In genomic region chr18:78976697-78977626, GRCh38 we compare ENCODE assay signal across 16 cellular contexts. TPM values are rescaled to one million over a fixed set of nuclear protein-coding genes. Genes with fewer than 3 reads are reported as not detected.
DNase-seq lines count a peak whose midpoint lies in the region; ATAC-seq, FAIRE-seq and TF ChIP-seq lines count a peak whose summit lies in the region.
"Had no signal": no experiment of that assay in that cellular context is flagged by ENCODE, and none has a peak within 500 bp of the region (broad histone marks: within the 10 kb centered on the region; RNA-seq: fewer than 3 reads in every experiment).

No MANE protein-coding gene starts in this region.

- peak overlapping the region; percentile 41 for H3K4me3 Mint-ChIP-seq in stimulated activated naive CD8-positive, alpha-beta T cell treated with anti-CD3 and anti-CD28 coated beads, Interleukin-15, Interleukin-2, amounts not matched to agents 100 ng/mL and 50 ng/mL, for 24 hours
- peak overlapping the region in 1 of 2 donors; percentile 50 for H3K4me3 Mint-ChIP-seq in stimulated activated naive CD8-positive, alpha-beta T cell treated with anti-CD3 and anti-CD28 coated beads, Interleukin-15, amount 100 ng/mL, for 72 hours
- H3K4me3 Mint-ChIP-seq in astrocyte (ENCODE audit: unreplicated experiment) (peak overlapping the region; percentile 25), naive B cell (peak overlapping the region in 5 of 8 donors; percentile 32 to 81 (median 49))
- H3K4me3 Mint-ChIP-seq: dendritic cell treated with granulocyte-macrophage colony-stimulating factor and Interleukin-4, amounts not matched to agents 40 ng/mL and 50 ng/mL, for 4 days had no signal

- peaks cover 8% of the 10 kb centered on the region for H3K36me3 Mint-ChIP-seq in stimulated activated naive CD8-positive, alpha-beta T cell treated with anti-CD3 and anti-CD28 coated beads, Interleukin-15, Interleukin-2, amounts not matched to agents 100 ng/mL and 50 ng/mL, for 24 hours (ENCODE audit: low read depth)
- peaks cover 4% of the 10 kb centered on the region for H3K36me3 Mint-ChIP-seq in astrocyte (ENCODE audit: low read depth, unreplicated experiment)
- H3K36me3 Mint-ChIP-seq in naive B cell: peaks cover 0 to 8% of the 10 kb centered on the region in 2 donors

- H4K20me1 ChIP-seq in astrocyte (ENCODE audit: insufficient read depth, low read length): no peaks in the 10 kb centered on the region

- H3K4me3 ChIP-seq in astrocyte (ENCODE audit: insufficient read depth, low read depth, low read length): no peak overlapping the region
- no peak overlapping the region for H3K4me3 ChIP-seq in right lobe of liver

- no peak overlapping the region for H2AFZ ChIP-seq in astrocyte (ENCODE audit: low read depth, low read length)

- peaks cover 21% of the 10 kb centered on the region for H3K4me1 Mint-ChIP-seq in stimulated activated naive CD8-positive, alpha-beta T cell treated with anti-CD3 and anti-CD28 coated beads, Interleukin-15, Interleukin-2, amounts not matched to agents 100 ng/mL and 50 ng/mL, for 24 hours (ENCODE audit: low read depth)
- peaks cover 28% of the 10 kb centered on the region for H3K4me1 Mint-ChIP-seq in stimulated activated naive CD8-positive, alpha-beta T cell treated with anti-CD3 and anti-CD28 coated beads, Interleukin-15, amount 100 ng/mL, for 72 hours
- H3K4me1 Mint-ChIP-seq in astrocyte (ENCODE audit: low read depth, unreplicated experiment) (no peaks in the 10 kb centered on the region), naive B cell (peaks cover 0 to 21% (median 16%) of the 10 kb centered on the region in 3 donors)

- peaks cover 5% of the 10 kb centered on the region for H3K9me3 Mint-ChIP-seq in stimulated activated naive CD8-positive, alpha-beta T cell treated with anti-CD3 and anti-CD28 coated beads, Interleukin-15, Interleukin-2, amounts not matched to agents 100 ng/mL and 50 ng/mL, for 24 hours
- no peaks in the 10 kb centered on the region for H3K9me3 Mint-ChIP-seq in stimulated activated naive CD8-positive, alpha-beta T cell treated with anti-CD3 and anti-CD28 coated beads, Interleukin-15, amount 100 ng/mL, for 72 hours
- peaks cover 26% of the 10 kb centered on the region for H3K9me3 Mint-ChIP-seq in astrocyte (ENCODE audit: unreplicated experiment)
- peaks cover 0 to 6% (median 3%) of the 10 kb centered on the region in 7 donors for H3K9me3 Mint-ChIP-seq in naive B cell
- H3K9me3 Mint-ChIP-seq: dendritic cell treated with granulocyte-macrophage colony-stimulating factor and Interleukin-4, amounts not matched to agents 40 ng/mL and 50 ng/mL, for 4 days had no signal

- peaks cover 11% of the 10 kb centered on the region for H3K79me2 ChIP-seq in astrocyte (ENCODE audit: insufficient read depth, low read length)

- peaks cover 58% of the 10 kb centered on the region for H3K27me3 ChIP-seq in astrocyte (ENCODE audit: insufficient read depth, low read length)
- peaks cover 8 to 28% of the 10 kb centered on the region in 2 donors for H3K27me3 ChIP-seq in right lobe of liver

- TF ChIP-seq POLR2A in right lobe of liver (IDR thresholded peaks at IDR 0.05): no peak

- 6% methylated on average over 48 of the region's 55 CpGs for WGBS in right lobe of liver (ENCODE audit: insufficient coverage, low coverage, low lambda C conversion rate, missing lambda C conversion rate)

- H3K9me3 ChIP-seq in astrocyte (ENCODE audit: insufficient read depth, low read depth, low read length): no peaks in the 10 kb centered on the region
- H3K9me3 ChIP-seq in right lobe of liver: no peaks in the 10 kb centered on the region

- H3K9ac ChIP-seq in astrocyte (ENCODE audit: low read length): no peak overlapping the region

- H3K36me3 ChIP-seq in astrocyte (ENCODE audit: insufficient read depth, low read length) (no peaks in the 10 kb centered on the region), right lobe of liver (no peaks in the 10 kb centered on the region)

- DNase-seq in stimulated activated naive CD8-positive, alpha-beta T cell treated with anti-CD3 and anti-CD28 coated beads, Interleukin-15, amount 100 ng/mL, for 72 hours: no peak
- DNase-seq in astrocyte (ENCODE audit: low read depth): no peak
- no peak for DNase-seq in naive B cell
- DNase-seq in activated gamma-delta T cell (lab: John Stamatoyannopoulos, UW): no peak
- DNase-seq in globus pallidus (ENCODE audit: low spot score): no peak
- DNase-seq in right lobe of liver: no peak
- DNase-seq: activated T-cell treated with anti-CD3 and anti-CD28 coated beads, Interleukin-2, amount 50 U/mL, for 4 hours; aorta; Karpas-422; NCI-H1417 treated with DMSO at 0.1 percent for 48 hours; NCI-H446 treated with DMSO at 0.1 percent for 48 hours; stimulated activated CD4-positive, alpha-beta T cell treated with anti-CD3 and anti-CD28 coated beads, Interleukin-4, amount 100 ng/mL, for 4 hours had no signal

- no peak for ATAC-seq in stimulated activated naive CD8-positive, alpha-beta T cell treated with anti-CD3 and anti-CD28 coated beads, Interleukin-15, amount 100 ng/mL, for 72 hours
- no peak for ATAC-seq in naive B cell (ENCODE audit: low read depth in 2 of 2)
- no peak for ATAC-seq in right lobe of liver
- no peak for ATAC-seq in HG03571 (IDR thresholded peaks at IDR 0.05; ENCODE audit: unreplicated experiment)
- ATAC-seq: activated T-cell treated with anti-CD3 and anti-CD28 coated beads, Interleukin-2, amount 50 U/mL, for 4 hours; SK-N-SH treated with all-trans-retinoic acid at 6 μM for 48 hours had no signal

- H3K4me2 ChIP-seq in astrocyte (ENCODE audit: low read length): peak overlapping the region; percentile 73

- H3K27ac Mint-ChIP-seq in stimulated activated naive CD8-positive, alpha-beta T cell treated with anti-CD3 and anti-CD28 coated beads, Interleukin-15, Interleukin-2, amounts not matched to agents 100 ng/mL and 50 ng/mL, for 24 hours: no peak overlapping the region
- no peak overlapping the region for H3K27ac Mint-ChIP-seq in stimulated activated naive CD8-positive, alpha-beta T cell treated with anti-CD3 and anti-CD28 coated beads, Interleukin-15, amount 100 ng/mL, for 72 hours
- H3K27ac Mint-ChIP-seq in astrocyte (ENCODE audit: unreplicated experiment): no peak overlapping the region
- peak overlapping the region in 3 of 6 donors; percentile 17 to 73 (median 60) for H3K27ac Mint-ChIP-seq in naive B cell
- H3K27ac Mint-ChIP-seq: dendritic cell treated with granulocyte-macrophage colony-stimulating factor and Interleukin-4, amounts not matched to agents 40 ng/mL and 50 ng/mL, for 4 days had no signal

- H3K27me3 Mint-ChIP-seq in stimulated activated naive CD8-positive, alpha-beta T cell treated with anti-CD3 and anti-CD28 coated beads, Interleukin-15, Interleukin-2, amounts not matched to agents 100 ng/mL and 50 ng/mL, for 24 hours: peaks cover 63% of the 10 kb centered on the region
- peaks cover 80% of the 10 kb centered on the region for H3K27me3 Mint-ChIP-seq in stimulated activated naive CD8-positive, alpha-beta T cell treated with anti-CD3 and anti-CD28 coated beads, Interleukin-15, amount 100 ng/mL, for 72 hours
- H3K27me3 Mint-ChIP-seq in astrocyte (ENCODE audit: low read depth, unreplicated experiment): peaks cover 49% of the 10 kb centered on the region
- H3K27me3 Mint-ChIP-seq in naive B cell: peaks cover 56 to 64% (median 62%) of the 10 kb centered on the region in 3 donors

- no peak for FAIRE-seq in astrocyte (lab: Jason Lieb, UNC)

- H3K27ac ChIP-seq in astrocyte (ENCODE audit: low read depth, low read length): no peak overlapping the region
- no peak overlapping the region for H3K27ac ChIP-seq in right lobe of liver

- TF ChIP-seq CTCF in astrocyte (IDR thresholded peaks at IDR 0.05; ENCODE audit: insufficient read depth, low read depth, low read length) (no peak), right lobe of liver (IDR thresholded peaks at IDR 0.05) (no peak)

- intact Hi-C loops in right lobe of liver (cut with DNase I): no loop called here

- no peaks in the 10 kb centered on the region for H3K4me1 ChIP-seq in astrocyte (ENCODE audit: insufficient read depth, low read length)
- H3K4me1 ChIP-seq in right lobe of liver: peaks cover 0 to 30% (median 0%) of the 10 kb centered on the region in 4 donors

RNA-seq across cellular contexts. Expression of gene SALL3, which starts 2.7 kb away (rescaled TPM):
- 6.8 and 7.7 TPM in 2 replicates for total RNA-seq in astrocyte
- polyA plus RNA-seq in naive B cell (ENCODE audit: low read depth in 6 of 6): not detected
- not detected for total RNA-seq in right lobe of liver
- total RNA-seq: activated T-cell treated with anti-CD3 and anti-CD28 coated beads, Interleukin-2, amount 50 U/mL, for 4 hours had no signal
- polyA plus RNA-seq: aorta had no signal
